10 cellular contexts compared by ENCODE assay signal in genomic region chr10:71372882-71373495, GRCh38. TPM values are rescaled to one million over a fixed set of nuclear protein-coding genes. Genes with fewer than 3 reads are reported as not detected.
DNase-seq lines count a peak whose midpoint lies in the region; ATAC-seq and TF ChIP-seq lines count a peak whose summit lies in the region.
"Had no signal": no experiment of that assay in that cellular context is flagged by ENCODE, and none has a peak within 500 bp of the region (broad histone marks: within the 10 kb centered on the region; RNA-seq: fewer than 3 reads in every experiment).

No MANE protein-coding gene starts in this region.

- no peaks in the 10 kb centered on the region for H3K9me2 ChIP-seq in OCI-LY7 (ENCODE audit: insufficient read depth, low read length)

- H3K27me3 ChIP-seq in tibial nerve: no peaks in the 10 kb centered on the region
- no peaks in the 10 kb centered on the region for H3K27me3 ChIP-seq in A673 (replicated peaks; ENCODE audit: insufficient read depth, low read depth, low read length, poor library complexity)

- WGBS in tibial nerve, 2 donors: 54 to 67% methylated on average over 10 of the region's 10 CpGs

- intact Hi-C loops in OCI-LY7 (cut with micrococcal nuclease; ENCODE audit: unreplicated experiment) (no loop called here), A673 (cut with micrococcal nuclease; ENCODE audit: unreplicated experiment) (no loop called here)

- no peaks in the 10 kb centered on the region for H3K36me3 ChIP-seq in OCI-LY7 (ENCODE audit: insufficient read depth, low read length)
- H3K36me3 ChIP-seq in tibial nerve: no peaks in the 10 kb centered on the region
- H3K36me3 ChIP-seq in A673 (ENCODE audit: insufficient read depth, low read length, poor library complexity, severe bottlenecking): no peaks in the 10 kb centered on the region

- H3K9me3 ChIP-seq in OCI-LY7 (ENCODE audit: low read length) (no peaks in the 10 kb centered on the region), tibial nerve (no peaks in the 10 kb centered on the region), A673 (ENCODE audit: low read depth, low read length, poor library complexity, severe bottlenecking) (no peaks in the 10 kb centered on the region)

- BruUV-seq in OCI-LY7 (replicated peaks; lab: Mats Ljungman, UMichigan) (no TSS peak), A673 (replicated peaks; lab: Mats Ljungman, UMichigan) (no TSS peak)

- H2AFZ ChIP-seq in OCI-LY7 (ENCODE audit: low read length): peak overlapping the region; percentile 76

- peak overlapping the region; percentile 65 for H3K4me2 ChIP-seq in OCI-LY7 (ENCODE audit: low read length)

- DNase-seq in OCI-LY7 (ENCODE audit: low spot score) (peak; percentile 70), tibial nerve (ENCODE audit: low spot score in 2 of 2) (no peak), A673 (ENCODE audit: low spot score) (no peak)
- DNase-seq in activated naive CD4-positive, alpha-beta T cell treated with anti-CD3 and anti-CD28 coated beads, Interleukin-2, amount 50 U/mL, for 16 hours: no peak
- DNase-seq: activated gamma-delta T cell treated with Interleukin-2 at 50 U/mL for 16 hours, GDM1, T-cell had no signal

- ATAC-seq in GM19035 (IDR thresholded peaks at IDR 0.05; ENCODE audit: unreplicated experiment) (peak; percentile 48), HG02885 (IDR thresholded peaks at IDR 0.05; ENCODE audit: poor library complexity, unreplicated experiment) (peak; percentile 46), HG03139 (IDR thresholded peaks at IDR 0.05; ENCODE audit: unreplicated experiment) (no peak)
- ATAC-seq: T-cell had no signal

- CTCF ChIA-PET in OCI-LY7 (lab: Charles Lee; ENCODE audit: unreplicated experiment): interaction anchor here (0.6 to 1.1 kb wide), 3 partner anchors 13 to 76 kb away, joined by 3 to 5 read pairs (median 4); partner anchors contain the start of gene SLC29A3
- CTCF ChIA-PET in A673 (lab: Charles Lee): no interaction called here

- POLR2A ChIA-PET in OCI-LY7 (lab: Charles Lee) (interaction anchor here (0.6 to 1.9 kb wide), 5 partner anchors 13 to 899 kb away, joined by 3 to 6 read pairs (median 3); no protein-coding TSS in a partner anchor), A673 (lab: Charles Lee; ENCODE audit: low non-redundant PET) (no interaction called here)

- TF ChIP-seq CTCF in OCI-LY7 (conservative IDR thresholded peaks at IDR 0.05; ENCODE audit: low read length) (no peak), tibial nerve (IDR thresholded peaks at IDR 0.05) (no peak), A673 (conservative IDR thresholded peaks at IDR 0.05; ENCODE audit: low read depth, low read length) (no peak)

- no peaks in the 10 kb centered on the region for H4K20me1 ChIP-seq in OCI-LY7 (ENCODE audit: insufficient read depth, low read length)

- no peaks in the 10 kb centered on the region for H3K79me2 ChIP-seq in OCI-LY7 (ENCODE audit: insufficient read depth, low read depth, low read length)

- no peak for TF ChIP-seq EP300 in tibial nerve (IDR thresholded peaks at IDR 0.05)

- H3K27ac ChIP-seq in OCI-LY7 (ENCODE audit: low read depth, low read length, poor library complexity, severe bottlenecking) (peak overlapping the region; percentile 74), tibial nerve (peak overlapping the region in 3 of 4 donors; percentile 17 to 70 (median 29)), A673 (ENCODE audit: low read depth, low read length, poor library complexity, severe bottlenecking) (no peak overlapping the region)

- H3K4me3 ChIP-seq in OCI-LY7 (ENCODE audit: low read depth, low read length, poor library complexity, severe bottlenecking) (peak overlapping the region; percentile 12), tibial nerve (no peak overlapping the region), A673 (ENCODE audit: low read depth, low read length, poor library complexity, severe bottlenecking) (no peak overlapping the region)

- H3K4me1 ChIP-seq in OCI-LY7 (ENCODE audit: insufficient read depth, low read length, poor library complexity, severe bottlenecking): peaks cover 62% of the 10 kb centered on the region
- H3K4me1 ChIP-seq in tibial nerve: peaks cover 0 to 19% (median 6%) of the 10 kb centered on the region in 4 donors
- H3K4me1 ChIP-seq in A673 (ENCODE audit: insufficient read depth, low read length, poor library complexity, severe bottlenecking): peaks cover 5% of the 10 kb centered on the region

- no peak for TF ChIP-seq POLR2A in tibial nerve (IDR thresholded peaks at IDR 0.05)

RNA-seq across cellular contexts. Expression of gene CDH23, which starts 23.7 kb away (rescaled TPM):
- total RNA-seq in OCI-LY7 (2014; rRNA removed; shearing (Covaris generic)): 0.33 and 0.92 TPM in 2 replicates
- total RNA-seq in OCI-LY7 (2022) (8.1 and 9.9 TPM in 2 replicates), tibial nerve (10 to 100 TPM; 13.8 to 20.1 (median 17.3) TPM), A673 (2021) (49.7 and 50.7 TPM in 2 replicates)

RNA-seq across cellular contexts. Expression of gene SLC29A3, which starts 53.9 kb away (rescaled TPM):
- 1.4 and 1.7 TPM in 2 replicates for total RNA-seq in OCI-LY7 (2014; rRNA removed; shearing (Covaris generic))
- total RNA-seq in OCI-LY7 (2022) (7.3 and 8.2 TPM in 2 replicates), tibial nerve (10 to 100 TPM in 1 of 4 donors, 1 to 10 TPM in 3; 6.5 to 10.1 (median 7.4) TPM), A673 (2021) (6.1 and 6.6 TPM in 2 replicates)
